ENCODE assay signal across 20 cellular contexts in the genomic region with DNA sequence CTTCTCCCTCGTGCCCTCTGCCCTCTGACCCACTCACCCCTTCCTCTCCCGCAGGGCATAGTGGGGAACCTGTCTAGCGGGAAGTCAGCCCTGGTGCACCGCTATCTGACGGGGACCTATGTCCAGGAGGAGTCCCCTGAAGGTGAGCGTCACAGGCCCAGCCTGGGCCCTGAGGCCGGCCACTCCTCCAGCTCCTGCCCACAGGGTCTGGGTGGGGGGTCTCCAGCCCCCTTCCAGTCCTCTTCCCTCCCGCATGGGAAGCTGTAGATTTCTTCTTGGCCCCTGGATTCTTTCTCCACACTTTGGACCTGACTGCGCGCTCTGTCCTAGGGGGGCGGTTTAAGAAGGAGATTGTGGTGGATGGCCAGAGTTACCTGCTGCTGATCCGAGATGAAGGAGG. TPM values are rescaled to one million over a fixed set of nuclear protein-coding genes. Genes with fewer than 3 reads are reported as not detected.
DNase-seq lines count a peak whose midpoint lies in the region; ATAC-seq, FAIRE-seq and TF ChIP-seq lines count a peak whose summit lies in the region.
"Had no signal": no experiment of that assay in that cellular context is flagged by ENCODE, and none has a peak within 500 bp of the region (broad histone marks: within the 10 kb centered on the region; RNA-seq: fewer than 3 reads in every experiment).

No MANE protein-coding gene starts in this region.

- CTCF ChIA-PET in activated CD4-positive, alpha-beta memory T cell treated with anti-CD3 and anti-CD28 coated beads, Interleukin-2, amount 10 ng/mL, durations not matched to agents 7 days and 5 days (lab: Charles Lee): interaction anchor here (1.2 kb wide), 1 partner anchor 98 kb away, joined by 4 read pairs; no protein-coding TSS in a partner anchor

- H3K9me1 ChIP-seq in keratinocyte (ENCODE audit: control insufficient read depth, extremely low read depth, insufficient read depth, low read length): no peaks in the 10 kb centered on the region

- H3K27me3 ChIP-seq in keratinocyte (ENCODE audit: control insufficient read depth, extremely low read depth, insufficient read depth, low read length): no peaks in the 10 kb centered on the region
- H3K27me3 ChIP-seq: ascending aorta, colonic mucosa had no signal

- H4K20me1 ChIP-seq in keratinocyte (ENCODE audit: control insufficient read depth, extremely low read depth, insufficient read depth, low read length): peaks cover 6% of the 10 kb centered on the region

- peaks cover 51% of the 10 kb centered on the region for H3K79me2 ChIP-seq in keratinocyte (ENCODE audit: control insufficient read depth, insufficient read depth, low read length)

- peak overlapping the region; percentile 71 for H3K4me3 Mint-ChIP-seq in activated CD4-positive, alpha-beta memory T cell treated with anti-CD3 and anti-CD28 coated beads, Interleukin-2, amount 10 ng/mL, durations not matched to agents 7 days and 5 days

- peak overlapping the region; percentile 96 for H3K4me2 ChIP-seq in keratinocyte (ENCODE audit: control insufficient read depth, extremely low read depth, insufficient read depth, low read depth, low read length)

- 92% methylated on average over 12 of the region's 12 CpGs for WGBS in urinary bladder

- H2AFZ ChIP-seq in keratinocyte (ENCODE audit: control insufficient read depth, low read length): no peak overlapping the region

- intact Hi-C loops in Right ventricle myocardium inferior (cut with DNase I): no loop called here
- intact Hi-C loops in left cardiac atrium (cut with DNase I): no loop called here

- H3K9me3 Mint-ChIP-seq in activated CD4-positive, alpha-beta memory T cell treated with anti-CD3 and anti-CD28 coated beads, Interleukin-2, amount 10 ng/mL, durations not matched to agents 7 days and 5 days: no peaks in the 10 kb centered on the region
- H3K9me3 Mint-ChIP-seq: activated T-helper 1 cell treated with anti-CD3 and anti-CD28 coated beads, Interleukin-12 subunit alpha, Interleukin-12 subunit beta, Interleukin-2, Interleukin-4 antibody, amounts not matched to agents 30 ng/mL and 10 ng/mL and 1 ng/mL, durations not matched to agents 14 hours and 24 hours and 36 hours had no signal

- peaks cover 18% of the 10 kb centered on the region for H3K4me1 Mint-ChIP-seq in activated CD4-positive, alpha-beta memory T cell treated with anti-CD3 and anti-CD28 coated beads, Interleukin-2, amount 10 ng/mL, durations not matched to agents 7 days and 5 days

- peaks cover 30 to 34% of the 10 kb centered on the region in 2 experiments for H3K36me3 ChIP-seq in keratinocyte (ENCODE audit: control insufficient read depth in 2 of 2, extremely low read depth in 1 of 2, insufficient read depth in 2 of 2, low read length in 2 of 2)
- peaks cover 2% of the 10 kb centered on the region for H3K36me3 ChIP-seq in urinary bladder (ENCODE audit: insufficient read depth)
- H3K36me3 ChIP-seq: colonic mucosa had no signal

- POLR2A ChIA-PET in activated CD4-positive, alpha-beta memory T cell treated with anti-CD3 and anti-CD28 coated beads, Interleukin-2, amount 10 ng/mL, durations not matched to agents 7 days and 5 days (lab: Charles Lee): interaction anchor here (0.8 to 1.6 kb wide), 3 partner anchors 12 to 89 kb away, joined by 3 to 4 read pairs (median 3); no protein-coding TSS in a partner anchor

- peak overlapping the region; percentile 53 to 81 (median 81) for H3K4me3 ChIP-seq in keratinocyte (ENCODE audit: control insufficient read depth in 2 of 3, extremely low read depth in 1 of 3, insufficient read depth in 2 of 3, low read depth in 1 of 3, low read length in 3 of 3)
- no peak overlapping the region for H3K4me3 ChIP-seq in urinary bladder (ENCODE audit: low read depth, low read length)
- H3K4me3 ChIP-seq: ascending aorta, colonic mucosa, GM12878 had no signal

- no peak for TF ChIP-seq CTCF in keratinocyte (optimal IDR thresholded peaks at IDR 0.05 in 1 of 3, IDR thresholded peaks at IDR 0.05 in 1 of 3, conservative IDR thresholded peaks at IDR 0.05 in 1 of 3; ENCODE audit: extremely low read depth in 1 of 3, insufficient read depth in 2 of 3, low read length in 3 of 3)

- peaks cover 9% of the 10 kb centered on the region for H3K36me3 Mint-ChIP-seq in activated CD4-positive, alpha-beta memory T cell treated with anti-CD3 and anti-CD28 coated beads, Interleukin-2, amount 10 ng/mL, durations not matched to agents 7 days and 5 days (ENCODE audit: low read depth)

- H3K27me3 Mint-ChIP-seq in activated CD4-positive, alpha-beta memory T cell treated with anti-CD3 and anti-CD28 coated beads, Interleukin-2, amount 10 ng/mL, durations not matched to agents 7 days and 5 days: peaks cover 11% of the 10 kb centered on the region

- no peaks in the 10 kb centered on the region for H3K9me3 ChIP-seq in keratinocyte (ENCODE audit: control insufficient read depth, low read depth, low read length)
- H3K9me3 ChIP-seq: ascending aorta, colonic mucosa had no signal

- peak; percentile 62 for DNase-seq in Right ventricle myocardium inferior (ENCODE audit: missing footprints)
- DNase-seq in left cardiac atrium: no peak
- DNase-seq in activated CD4-positive, alpha-beta memory T cell treated with anti-CD3 and anti-CD28 coated beads, Interleukin-2, amount 10 ng/mL, durations not matched to agents 7 days and 5 days: no peak
- no peak for DNase-seq in keratinocyte (ENCODE audit: low read depth, low spot score)
- DNase-seq in NCI-H1048 (lab: John Stamatoyannopoulos, UW): no peak
- DNase-seq in NK-92 treated with Interleukin-12 subunit alpha and Interleukin-12 subunit beta, amount 100 ng/mL, for 24 hours (lab: John Stamatoyannopoulos, UW): no peak
- DNase-seq: colonic mucosa, Kasumi-1, NCI-H1417, SHP77 had no signal

- ATAC-seq in Right ventricle myocardium inferior (no peak), left cardiac atrium (no peak), GM19397 (IDR thresholded peaks at IDR 0.05; ENCODE audit: unreplicated experiment) (no peak)
- ATAC-seq: GM12878 had no signal

- peaks cover 26% of the 10 kb centered on the region for H3K4me1 ChIP-seq in keratinocyte (ENCODE audit: control insufficient read depth, extremely low read depth, insufficient read depth, low read length)
- no peaks in the 10 kb centered on the region for H3K4me1 ChIP-seq in urinary bladder (ENCODE audit: insufficient read depth)

- H3K27ac ChIP-seq in keratinocyte (ENCODE audit: control insufficient read depth, insufficient read depth, low read length) (peak overlapping the region; percentile 70), urinary bladder (ENCODE audit: low read depth) (peak overlapping the region; percentile 44)
- H3K27ac ChIP-seq: ascending aorta, colonic mucosa had no signal

- H3K27ac Mint-ChIP-seq in activated CD4-positive, alpha-beta memory T cell treated with anti-CD3 and anti-CD28 coated beads, Interleukin-2, amount 10 ng/mL, durations not matched to agents 7 days and 5 days: peak overlapping the region; percentile 77
- H3K27ac Mint-ChIP-seq: activated T-helper 1 cell treated with anti-CD3 and anti-CD28 coated beads, Interleukin-12 subunit alpha, Interleukin-12 subunit beta, Interleukin-2, Interleukin-4 antibody, amounts not matched to agents 30 ng/mL and 10 ng/mL and 1 ng/mL, durations not matched to agents 14 hours and 24 hours and 36 hours had no signal

- peak overlapping the region; percentile 80 for H3K9ac ChIP-seq in keratinocyte (ENCODE audit: control insufficient read depth, extremely low read depth, insufficient read depth, low read length)

- dilution Hi-C loops in keratinocyte (cut with MboI; ENCODE audit: extremely low pct_ligation_motif_present, low sequenced_read_pairs): no loop called here

- no peak for FAIRE-seq in keratinocyte (lab: Jason Lieb, UNC)
- FAIRE-seq: G401.6, GM12878 had no signal

RNA-seq across cellular contexts. Expression of a gene that starts 30.8 kb away (rescaled TPM):
- total RNA-seq in Right ventricle myocardium inferior (57.4 TPM), left cardiac atrium (10 to 100 TPM; 53.0 to 61.5 TPM), urinary bladder (25.5 TPM)
- total RNA-seq in activated CD4-positive, alpha-beta memory T cell treated with anti-CD3 and anti-CD28 coated beads, Interleukin-2, amount 10 ng/mL, durations not matched to agents 7 days and 5 days: 10 to 100 TPM; 30.1 to 31.5 TPM
- polyA plus RNA-seq in keratinocyte (64.3 to 96.7 TPM (median 83.2 TPM) in 3 replicates), urinary bladder (77.0 TPM)
- 29.0 TPM for polyA plus RNA-seq in keratinocyte (2011; ENCODE audit: low read depth)
- 63.3 and 125 TPM in 2 replicates for polyA plus RNA-seq in keratinocyte (2011; cell fraction: cytosol; rRNA removed)
- polyA plus RNA-seq in keratinocyte (2011; cell fraction: nucleus; rRNA removed): 199 and 238 TPM in 2 replicates
- polyA plus RNA-seq in keratinocyte (2012; ENCODE audit: low replicate concordance): 75.3 and 106 TPM in 2 replicates
- polyA minus RNA-seq in keratinocyte: 88.1 to 181 TPM (median 91.1 TPM) in 3 replicates
- 125 TPM for polyA minus RNA-seq in keratinocyte (2011; cell fraction: cytosol; rRNA and poly(A)+ RNA removed)
- polyA minus RNA-seq in keratinocyte (2011; cell fraction: nucleus; rRNA and poly(A)+ RNA removed): 99.9 and 122 TPM in 2 replicates

RNA-seq across cellular contexts. Expression of a gene that starts 33.7 kb away (rescaled TPM):
- total RNA-seq in Right ventricle myocardium inferior (35.5 TPM), left cardiac atrium (10 to 100 TPM; 36.3 to 37.9 TPM), urinary bladder (9.7 TPM)
- total RNA-seq in activated CD4-positive, alpha-beta memory T cell treated with anti-CD3 and anti-CD28 coated beads, Interleukin-2, amount 10 ng/mL, durations not matched to agents 7 days and 5 days: 10 to 100 TPM; 80.3 to 81.1 TPM
- polyA plus RNA-seq in keratinocyte (12.2 to 22.3 TPM (median 14.6 TPM) in 3 replicates), urinary bladder (51.9 TPM)
- polyA plus RNA-seq in keratinocyte (2011; ENCODE audit: low read depth): 1.4 TPM
- 15.8 and 29.4 TPM in 2 replicates for polyA plus RNA-seq in keratinocyte (2011; cell fraction: cytosol; rRNA removed)
- 17.7 and 28.5 TPM in 2 replicates for polyA plus RNA-seq in keratinocyte (2011; cell fraction: nucleus; rRNA removed)
- polyA plus RNA-seq in keratinocyte (2012; ENCODE audit: low replicate concordance): 19.0 and 37.5 TPM in 2 replicates
- 5.0 to 12.6 TPM (median 5.1 TPM) in 3 replicates for polyA minus RNA-seq in keratinocyte
- 39.3 TPM for polyA minus RNA-seq in keratinocyte (2011; cell fraction: cytosol; rRNA and poly(A)+ RNA removed)
- polyA minus RNA-seq in keratinocyte (2011; cell fraction: nucleus; rRNA and poly(A)+ RNA removed): 3.8 and 5.9 TPM in 2 replicates

RNA-seq across cellular contexts. Expression of a gene that starts 36.4 kb away (rescaled TPM):
- 79.2 TPM for total RNA-seq in Right ventricle myocardium inferior
- total RNA-seq in left cardiac atrium: 10 to 100 TPM; 62.9 to 73.2 TPM
- total RNA-seq in activated CD4-positive, alpha-beta memory T cell treated with anti-CD3 and anti-CD28 coated beads, Interleukin-2, amount 10 ng/mL, durations not matched to agents 7 days and 5 days: 10 to 100 TPM; 70.0 to 72.7 TPM
- polyA plus RNA-seq in keratinocyte: 27.2 to 39.3 TPM (median 31.4 TPM) in 3 replicates
- polyA plus RNA-seq in keratinocyte (2011; ENCODE audit: low read depth): 4.9 TPM
- polyA plus RNA-seq in keratinocyte (2011; cell fraction: cytosol; rRNA removed): 24.1 and 41.9 TPM in 2 replicates
- polyA plus RNA-seq in keratinocyte (2011; cell fraction: nucleus; rRNA removed): 79.8 and 106 TPM in 2 replicates
- polyA plus RNA-seq in keratinocyte (2012; ENCODE audit: low replicate concordance): 38.7 and 40.3 TPM in 2 replicates
- 24.6 to 70.6 TPM (median 30.1 TPM) in 3 replicates for polyA minus RNA-seq in keratinocyte
- 36.4 TPM for polyA minus RNA-seq in keratinocyte (2011; cell fraction: cytosol; rRNA and poly(A)+ RNA removed)
- polyA minus RNA-seq in keratinocyte (2011; cell fraction: nucleus; rRNA and poly(A)+ RNA removed): 25.5 and 28.4 TPM in 2 replicates
- 42.4 TPM for total RNA-seq in urinary bladder
- 87.8 TPM for polyA plus RNA-seq in urinary bladder

RNA-seq across cellular contexts. Expression of a gene that starts 50.5 kb away (rescaled TPM):
- total RNA-seq in Right ventricle myocardium inferior: 2.4 TPM
- under 1 TPM in 1 of 2 donors, not detected in 1; 0.56 TPM for total RNA-seq in left cardiac atrium
- total RNA-seq in activated CD4-positive, alpha-beta memory T cell treated with anti-CD3 and anti-CD28 coated beads, Interleukin-2, amount 10 ng/mL, durations not matched to agents 7 days and 5 days: not detected
- not detected in 3 replicates for polyA plus RNA-seq in keratinocyte
- polyA plus RNA-seq in keratinocyte (2011; ENCODE audit: low read depth): not detected
- polyA plus RNA-seq in keratinocyte (2011; cell fraction: cytosol; rRNA removed): not detected in 2 replicates
- polyA plus RNA-seq in keratinocyte (2011; cell fraction: nucleus; rRNA removed): not detected in 2 replicates
- polyA plus RNA-seq in keratinocyte (2012; ENCODE audit: low replicate concordance): not detected in 2 replicates
- not detected in 3 replicates for polyA minus RNA-seq in keratinocyte
- not detected for polyA minus RNA-seq in keratinocyte (2011; cell fraction: cytosol; rRNA and poly(A)+ RNA removed)
- not detected in 2 replicates for polyA minus RNA-seq in keratinocyte (2011; cell fraction: nucleus; rRNA and poly(A)+ RNA removed)
- not detected for total RNA-seq in urinary bladder
- not detected for polyA plus RNA-seq in urinary bladder
- total RNA-seq: activated T-helper 1 cell treated with anti-CD3 and anti-CD28 coated beads, Interleukin-12 subunit alpha, Interleukin-12 subunit beta, Interleukin-2, Interleukin-4 antibody, amounts not matched to agents 30 ng/mL and 10 ng/mL and 1 ng/mL, durations not matched to agents 14 hours and 24 hours and 36 hours; ascending aorta; colonic mucosa; GM12878; renal cortical epithelial cell; T-helper 2 cell treated with Interferon-gamma antibody and Interleukin-4, amounts not matched to agents 100 ng/mL and 5 ng/mL, for 36 hours had no signal
- polyA plus RNA-seq: AG04450, GM12878, neural cell had no signal

RNA-seq across cellular contexts. Expression of a gene that starts 57.7 kb away (rescaled TPM):
- total RNA-seq in Right ventricle myocardium inferior (61.2 TPM), left cardiac atrium (100 to 1,000 TPM in 1 of 2 donors, 10 to 100 TPM in 1; 71.6 to 107 TPM), urinary bladder (30.6 TPM)
- total RNA-seq in activated CD4-positive, alpha-beta memory T cell treated with anti-CD3 and anti-CD28 coated beads, Interleukin-2, amount 10 ng/mL, durations not matched to agents 7 days and 5 days: 100 to 1,000 TPM in 1 of 2 experiments, 10 to 100 TPM in 1; 94.6 to 109 TPM
- polyA plus RNA-seq in keratinocyte (33.8 to 49.5 TPM (median 45.7 TPM) in 3 replicates), urinary bladder (107 TPM)
- polyA plus RNA-seq in keratinocyte (2011; ENCODE audit: low read depth): 6.7 TPM
- 15.6 and 34.0 TPM in 2 replicates for polyA plus RNA-seq in keratinocyte (2011; cell fraction: cytosol; rRNA removed)
- polyA plus RNA-seq in keratinocyte (2011; cell fraction: nucleus; rRNA removed): 105 and 130 TPM in 2 replicates
- 37.6 and 80.4 TPM in 2 replicates for polyA plus RNA-seq in keratinocyte (2012; ENCODE audit: low replicate concordance)
- 32.3 to 150 TPM (median 64.9 TPM) in 3 replicates for polyA minus RNA-seq in keratinocyte
- polyA minus RNA-seq in keratinocyte (2011; cell fraction: cytosol; rRNA and poly(A)+ RNA removed): 40.5 TPM
- polyA minus RNA-seq in keratinocyte (2011; cell fraction: nucleus; rRNA and poly(A)+ RNA removed): 56.5 and 72.0 TPM in 2 replicates
